Comparison of ENCODE assay signal across 11 cellular contexts in genomic region chr5:122498163-122498562, GRCh38.
DNase-seq lines count a peak whose midpoint lies in the region; ATAC-seq and TF ChIP-seq lines count a peak whose summit lies in the region.
"Had no signal": no experiment of that assay in that cellular context is flagged by ENCODE, and none has a peak within 500 bp of the region (broad histone marks: within the 10 kb centered on the region; RNA-seq: fewer than 3 reads in every experiment).

No MANE protein-coding gene starts in this region.

- peak; percentile 32 for ATAC-seq in mucosa of descending colon
- no peak for ATAC-seq in HG02840 (IDR thresholded peaks at IDR 0.05; ENCODE audit: low FRiP score, unreplicated experiment)
- ATAC-seq in naive thymus-derived CD8-positive, alpha-beta T cell, result no peak

- no peak for TF ChIP-seq POLR2A in vagina (IDR thresholded peaks at IDR 0.05)

- no peaks in the 10 kb centered on the region for H3K4me1 ChIP-seq in mucosa of descending colon (ENCODE audit: low read depth)
- H3K4me1 ChIP-seq in vagina, result peaks cover 18% of the 10 kb centered on the region

- H3K9me3 Mint-ChIP-seq in naive thymus-derived CD8-positive, alpha-beta T cell, result no peaks in the 10 kb centered on the region

- H3K4me3 ChIP-seq in dorsolateral prefrontal cortex (no peak overlapping the region), mucosa of descending colon (no peak overlapping the region), vagina (no peak overlapping the region)

- H3K27ac ChIP-seq in dorsolateral prefrontal cortex, result no peak overlapping the region
- no peak overlapping the region for H3K27ac ChIP-seq in vagina

- intact Hi-C loops in dorsolateral prefrontal cortex (cut with DNase I) (loop anchor here (2.0 to 10.0 kb wide), 3 partner anchors 203 to 303 kb away; no protein-coding TSS in a partner anchor), mucosa of descending colon (cut with DNase I, micrococcal nuclease) (loop anchor here in 1 of 2 donors (10.0 kb wide), 1 partner anchor 303 kb away; no protein-coding TSS in a partner anchor), vagina (cut with DNase I) (no loop called here)

- H3K4me1 Mint-ChIP-seq in naive thymus-derived CD8-positive, alpha-beta T cell, result no peaks in the 10 kb centered on the region

- H3K27ac Mint-ChIP-seq in naive thymus-derived CD8-positive, alpha-beta T cell, result no peak overlapping the region

- TF ChIP-seq CTCF in LNCAP (IDR thresholded peaks at IDR 0.05) (peak; percentile 36; the same call in 1 of the 2 replicates), dorsolateral prefrontal cortex (IDR thresholded peaks at IDR 0.05 in 54 of 56, conservative IDR thresholded peaks at IDR 0.05 in 2 of 56; ENCODE audit: low read depth in 1 of 56, partially characterized antibody in 56 of 56) (peak in 51 of 56 donors; percentile 18 to 73 (median 49)), mucosa of descending colon (IDR thresholded peaks at IDR 0.05) (no peak), vagina (IDR thresholded peaks at IDR 0.05) (no peak)

- no peaks in the 10 kb centered on the region for H3K36me3 Mint-ChIP-seq in naive thymus-derived CD8-positive, alpha-beta T cell

- H3K27me3 Mint-ChIP-seq in naive thymus-derived CD8-positive, alpha-beta T cell, result peaks cover 0 to 31% (median 7%) of the 10 kb centered on the region in 5 donors

- H3K36me3 ChIP-seq in mucosa of descending colon (ENCODE audit: low read depth), result no peaks in the 10 kb centered on the region
- H3K36me3 ChIP-seq in vagina, result no peaks in the 10 kb centered on the region

- H3K27me3 ChIP-seq in dorsolateral prefrontal cortex, result no peaks in the 10 kb centered on the region
- H3K27me3 ChIP-seq in vagina, result no peaks in the 10 kb centered on the region

- H3K4me3 Mint-ChIP-seq in naive thymus-derived CD8-positive, alpha-beta T cell, result no peak overlapping the region

- H3K9me3 ChIP-seq in mucosa of descending colon, result no peaks in the 10 kb centered on the region
- H3K9me3 ChIP-seq in vagina, result no peaks in the 10 kb centered on the region

- POLR2A ChIA-PET in naive thymus-derived CD8-positive, alpha-beta T cell (lab: Charles Lee), result no interaction called here

- peak; percentile 36 for DNase-seq in D341Med (ENCODE audit: low spot score)
- peak in 6 of 10 donors; percentile 35 to 56 (median 40) for DNase-seq in dorsolateral prefrontal cortex
- DNase-seq in mucosa of descending colon, result no peak
- DNase-seq in T-helper 9 cell, result no peak
- DNase-seq in vagina (ENCODE audit: extremely low spot score in 2 of 2), result no peak
- DNase-seq in naive thymus-derived CD8-positive, alpha-beta T cell, result no peak
- DNase-seq: activated CD4-positive, alpha-beta T cell treated with anti-CD3 and anti-CD28 coated beads for 1 hour; central memory CD4-positive, alpha-beta T cell; NCI-H774 had no signal

Comparison
In these comparisons a context has a peak if more than half of its experiments do, and no peak if none do; other contexts are left out.
1. DNase-seq: peak in D341Med (single experiment) and dorsolateral prefrontal cortex (6 of 10); none in mucosa of descending colon (0 of 3), T-helper 9 cell (single experiment), vagina (0 of 2) and naive thymus-derived CD8-positive, alpha-beta T cell (0 of 10).
2. CTCF ChIP-seq: peak in LNCAP (single experiment) and dorsolateral prefrontal cortex (51 of 56); none in mucosa of descending colon (single experiment) and vagina (0 of 3).